In the genomic region with DNA sequence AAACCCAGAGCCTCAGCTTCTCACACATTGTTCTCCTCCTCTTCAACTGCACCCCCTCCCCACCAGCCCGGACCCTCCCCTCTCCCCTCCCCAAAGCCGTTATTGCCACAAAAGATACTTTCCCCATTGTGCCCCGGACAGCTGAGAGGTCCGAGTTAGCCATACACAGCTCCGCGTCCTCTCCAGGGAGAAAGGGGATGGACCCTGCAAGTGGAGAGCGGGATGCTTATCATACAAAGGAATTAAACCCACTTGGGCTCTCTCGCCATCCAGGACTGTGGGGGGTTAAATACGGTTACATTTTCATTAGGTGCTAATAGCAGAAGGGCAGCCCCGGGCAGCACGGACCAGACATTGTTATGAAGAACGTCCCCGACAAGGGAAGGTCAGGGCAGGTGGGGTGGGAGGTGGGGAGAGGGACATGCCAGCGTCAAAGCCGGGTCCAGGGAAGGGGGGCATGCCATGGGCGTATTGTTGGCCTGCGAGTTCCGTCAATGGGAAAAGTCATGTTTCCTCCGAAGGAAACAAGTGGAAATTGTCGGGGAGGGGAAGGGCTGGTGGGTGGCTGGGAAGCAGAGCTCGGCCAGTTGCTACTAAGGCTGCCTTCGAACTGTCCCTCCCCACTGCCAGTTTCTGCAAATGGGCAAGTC, we compare ENCODE assay signal across 17 cellular contexts.
DNase-seq lines count a peak whose midpoint lies in the region; ATAC-seq and TF ChIP-seq lines count a peak whose summit lies in the region.
"Had no signal": no experiment of that assay in that cellular context is flagged by ENCODE, and none has a peak within 500 bp of the region (broad histone marks: within the 10 kb centered on the region; RNA-seq: fewer than 3 reads in every experiment).

No MANE protein-coding gene starts in this region.

- H3K36me3 ChIP-seq in HUES64 (ENCODE audit: insufficient read depth, low read length) (no peaks in the 10 kb centered on the region), trophoblast cell (ENCODE audit: control insufficient read depth in 1 of 2, insufficient read depth in 2 of 2, low read length in 2 of 2) (no peaks in the 10 kb centered on the region)
- H3K36me3 ChIP-seq: neutrophil, thoracic aorta had no signal

- under 1% methylated on average over 22 of the region's 22 CpGs for WGBS in HUES64
- no CpG with 5 or more reads among the region's 22 CpGs for whole genome bisulfite sequencing in trophoblast cell (ENCODE audit: extremely low coverage, insufficient coverage, insufficient read length)

- H3K79me1 ChIP-seq in trophoblast cell (ENCODE audit: low read length): no peaks in the 10 kb centered on the region

- no peaks in the 10 kb centered on the region for H3K79me2 ChIP-seq in trophoblast cell (ENCODE audit: control insufficient read depth, insufficient read depth, low read length, poor library complexity)

- H3K36me3 Mint-ChIP-seq in chondrocyte (ENCODE audit: low read depth): no peaks in the 10 kb centered on the region

- H3K4me3 ChIP-seq in HUES64 (ENCODE audit: low read length) (peak overlapping the region; percentile 57), trophoblast cell (ENCODE audit: low read depth, low read length) (no peak overlapping the region)
- H3K4me3 ChIP-seq: lung, thoracic aorta had no signal

- no peak overlapping the region for H3K27ac ChIP-seq in HUES64 (ENCODE audit: low read depth, low read length)
- no peak overlapping the region for H3K27ac ChIP-seq in trophoblast cell (ENCODE audit: low read depth, low read length)
- H3K27ac ChIP-seq: neutrophil, thoracic aorta had no signal

- no peaks in the 10 kb centered on the region for H3K9me3 Mint-ChIP-seq in chondrocyte (ENCODE audit: low read depth)
- H3K9me3 Mint-ChIP-seq: T-helper 2 cell treated with Interferon-gamma antibody and Interleukin-4, amounts not matched to agents 5 μg/mL and 100 μg/mL, for 36 hours had no signal

- H3K23ac ChIP-seq in trophoblast cell (ENCODE audit: low read length): no peak overlapping the region

- H3K14ac ChIP-seq in trophoblast cell (ENCODE audit: low read length): no peak overlapping the region

- no peak overlapping the region for H3K27ac Mint-ChIP-seq in chondrocyte (ENCODE audit: unreplicated experiment)
- H3K27ac Mint-ChIP-seq: T-helper 2 cell treated with Interferon-gamma antibody and Interleukin-4, amounts not matched to agents 5 μg/mL and 100 μg/mL, for 36 hours had no signal

- peak overlapping the region; percentile 53 for H3K4me2 ChIP-seq in trophoblast cell (ENCODE audit: low read length)

- DNase-seq in chondrocyte (ENCODE audit: low spot score) (no peak), iPS-NIHi11 (ENCODE audit: low spot score) (peak; percentile 29), trophoblast cell (no peak), RKO (ENCODE audit: low spot score) (no peak), NCI-H146 (lab: John Stamatoyannopoulos, UW) (no peak)
- no peak for DNase-seq in stimulated activated CD4-positive, alpha-beta T cell treated with anti-CD3 and anti-CD28 coated beads, Interleukin-1b, Interleukin-23, amount 100 ng/mL, for 48 hours
- DNase-seq: activated CD4-positive, CD25-positive, alpha-beta regulatory T cell treated with anti-CD3 and anti-CD28 coated beads, Interleukin-2, amount 50 U/mL, for 72 hours; GOT3; NCI-H446 treated with DMSO at 0.1 percent for 48 hours; SHP77; stimulated activated CD4-positive, alpha-beta T cell treated with anti-CD3 and anti-CD28 coated beads, Interleukin-4, amount 100 ng/mL, for 4 hours had no signal

- no peak for TF ChIP-seq CTCF in chondrocyte (IDR thresholded peaks at IDR 0.05)

- no peak overlapping the region for H4K91ac ChIP-seq in trophoblast cell (ENCODE audit: low read depth, low read length)

- H3K9ac ChIP-seq in HUES64 (ENCODE audit: low read depth, low read length) (no peak overlapping the region), trophoblast cell (ENCODE audit: low read length) (no peak overlapping the region)

- H3K4me1 Mint-ChIP-seq in chondrocyte (ENCODE audit: low read depth): peaks cover 18% of the 10 kb centered on the region

- H3K27me3 Mint-ChIP-seq in chondrocyte (ENCODE audit: low read depth): peaks cover 38% of the 10 kb centered on the region

- no peak overlapping the region for H3K4ac ChIP-seq in trophoblast cell (ENCODE audit: low read depth, low read length)

- H2BK12ac ChIP-seq in trophoblast cell (ENCODE audit: low read length): no peak overlapping the region

- peaks cover 19% of the 10 kb centered on the region for H3K4me1 ChIP-seq in HUES64 (ENCODE audit: insufficient read depth, low read length)
- H3K4me1 ChIP-seq in trophoblast cell (ENCODE audit: control insufficient read depth in 1 of 2, insufficient read depth in 2 of 2, low read length in 2 of 2): no peaks in the 10 kb centered on the region

- H3K9me3 ChIP-seq in HUES64 (ENCODE audit: insufficient read depth, low read depth, low read length) (no peaks in the 10 kb centered on the region), trophoblast cell (ENCODE audit: insufficient read depth, low read depth, low read length) (no peaks in the 10 kb centered on the region)
- H3K9me3 ChIP-seq: neutrophil, thoracic aorta had no signal

- peak overlapping the region; percentile 64 for H3K4me3 Mint-ChIP-seq in chondrocyte (ENCODE audit: unreplicated experiment)
- H3K4me3 Mint-ChIP-seq: T-helper 2 cell treated with Interferon-gamma antibody and Interleukin-4, amounts not matched to agents 5 μg/mL and 100 μg/mL, for 36 hours had no signal

- H2AK5ac ChIP-seq in trophoblast cell (ENCODE audit: low read length): no peak overlapping the region

- H3K18ac ChIP-seq in trophoblast cell (ENCODE audit: low read length): no peak overlapping the region

- no peak overlapping the region for H2AFZ ChIP-seq in trophoblast cell (ENCODE audit: insufficient read depth, low read length, poor library complexity)

- H4K12ac ChIP-seq in trophoblast cell (ENCODE audit: low read depth, low read length): no peak overlapping the region

- H2BK120ac ChIP-seq in trophoblast cell (ENCODE audit: insufficient read depth, low read length, poor library complexity): no peak overlapping the region

- no peak overlapping the region for H2BK5ac ChIP-seq in trophoblast cell (ENCODE audit: low read depth, low read length, poor library complexity)

- H4K8ac ChIP-seq in trophoblast cell (ENCODE audit: low read depth, low read length): no peak overlapping the region

- H3K27me3 ChIP-seq in HUES64 (ENCODE audit: insufficient read depth, low read length): peaks cover 74% of the 10 kb centered on the region
- H3K27me3 ChIP-seq in trophoblast cell (ENCODE audit: insufficient read depth, low read length): peaks cover 31% of the 10 kb centered on the region

- ATAC-seq in HG03108 (IDR thresholded peaks at IDR 0.05; ENCODE audit: unreplicated experiment): no peak
